Comparison of ENCODE assay signal across 12 cellular contexts in the genomic region with DNA sequence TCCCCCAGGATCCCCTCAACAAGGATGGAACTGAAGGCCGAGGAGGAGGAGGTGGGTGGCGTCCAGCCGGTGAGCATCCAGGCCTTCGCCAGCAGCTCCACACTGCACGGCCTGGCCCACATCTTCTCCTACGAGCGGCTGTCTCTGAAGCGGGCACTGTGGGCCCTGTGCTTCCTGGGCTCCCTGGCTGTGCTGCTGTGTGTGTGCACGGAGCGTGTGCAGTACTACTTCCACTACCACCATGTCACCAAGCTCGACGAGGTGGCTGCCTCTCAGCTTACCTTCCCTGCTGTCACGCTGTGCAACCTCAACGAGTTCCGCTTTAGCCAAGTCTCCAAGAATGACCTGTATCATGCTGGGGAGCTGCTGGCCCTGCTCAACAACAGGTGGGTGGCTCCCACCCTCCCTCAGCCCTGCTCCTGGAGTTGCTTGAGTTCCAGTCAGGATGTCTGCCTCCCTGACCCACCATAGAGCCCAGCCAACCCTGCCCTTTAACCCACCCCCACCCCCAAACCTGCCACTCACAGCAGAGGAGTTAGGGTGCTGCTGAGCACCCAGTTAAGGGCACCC. TPM values are rescaled to one million over a fixed set of nuclear protein-coding genes. Genes with fewer than 3 reads are reported as not detected.
DNase-seq lines count a peak whose midpoint lies in the region; ATAC-seq and TF ChIP-seq lines count a peak whose summit lies in the region.
"Had no signal": no experiment of that assay in that cellular context is flagged by ENCODE, and none has a peak within 500 bp of the region (broad histone marks: within the 10 kb centered on the region; RNA-seq: fewer than 3 reads in every experiment).

No MANE protein-coding gene starts in this region.

- TF ChIP-seq CTCF in Loucy (conservative IDR thresholded peaks at IDR 0.05; ENCODE audit: low read length) (no peak), chondrocyte (IDR thresholded peaks at IDR 0.05) (no peak)

- no peaks in the 10 kb centered on the region for H3F3A ChIP-seq in Loucy (ENCODE audit: low read depth)

- in situ Hi-C loops in HAP-1 (cut with MboI; ENCODE audit: low sequenced_read_pairs), result loop anchor here (10.0 kb wide), 1 partner anchor 284 kb away; no protein-coding TSS in a partner anchor

- H3K36me3 Mint-ChIP-seq in activated CD4-positive, alpha-beta T cell treated with anti-CD3 and anti-CD28 coated beads, Interleukin-2, amount 10 ng/mL, durations not matched to agents 7 days and 5 days (ENCODE audit: low read depth), result no peaks in the 10 kb centered on the region
- H3K36me3 Mint-ChIP-seq in chondrocyte (ENCODE audit: low read depth), result peaks cover 1% of the 10 kb centered on the region
- no peaks in the 10 kb centered on the region for H3K36me3 Mint-ChIP-seq in stimulated activated effector memory CD8-positive, alpha-beta T cell treated with anti-CD3 and anti-CD28 coated beads, Interleukin-12 subunit alpha, Interleukin-12 subunit beta, amount 100 ng/mL, for 72 hours

- H3K4me3 Mint-ChIP-seq in activated CD4-positive, alpha-beta T cell treated with anti-CD3 and anti-CD28 coated beads, Interleukin-2, amount 10 ng/mL, durations not matched to agents 7 days and 5 days, result peak overlapping the region; percentile 63
- peak overlapping the region; percentile 28 for H3K4me3 Mint-ChIP-seq in chondrocyte (ENCODE audit: unreplicated experiment)
- peak overlapping the region; percentile 73 for H3K4me3 Mint-ChIP-seq in stimulated activated effector memory CD8-positive, alpha-beta T cell treated with anti-CD3 and anti-CD28 coated beads, Interleukin-12 subunit alpha, Interleukin-12 subunit beta, amount 100 ng/mL, for 72 hours

- peaks cover 68% of the 10 kb centered on the region for H3K4me1 ChIP-seq in Loucy (ENCODE audit: insufficient read depth, low read length, poor library complexity, severe bottlenecking)
- H3K4me1 ChIP-seq in HAP-1, result peaks cover 5% of the 10 kb centered on the region

- POLR2A ChIA-PET in activated CD4-positive, alpha-beta T cell treated with anti-CD3 and anti-CD28 coated beads, Interleukin-2, amount 10 ng/mL, durations not matched to agents 7 days and 5 days (lab: Charles Lee), result interaction anchor here (1.0 kb wide), 1 partner anchor 51 kb away, joined by 5 read pairs; no protein-coding TSS in a partner anchor

- peaks cover 19% of the 10 kb centered on the region for H3K27me3 Mint-ChIP-seq in activated CD4-positive, alpha-beta T cell treated with anti-CD3 and anti-CD28 coated beads, Interleukin-2, amount 10 ng/mL, durations not matched to agents 7 days and 5 days
- peaks cover 11% of the 10 kb centered on the region for H3K27me3 Mint-ChIP-seq in chondrocyte (ENCODE audit: low read depth)

- ATAC-seq in stimulated activated effector memory CD8-positive, alpha-beta T cell treated with anti-CD3 and anti-CD28 coated beads, Interleukin-12 subunit alpha, Interleukin-12 subunit beta, amount 100 ng/mL, for 72 hours, result peak; percentile 2

- no peak overlapping the region for H2AFZ ChIP-seq in Loucy (ENCODE audit: low read length)

- peak overlapping the region; percentile 87 for H3K4me2 ChIP-seq in Loucy (ENCODE audit: low read depth, low read length, poor library complexity, severe bottlenecking)

- DNase-seq in activated CD4-positive, alpha-beta T cell treated with anti-CD3 and anti-CD28 coated beads, Interleukin-2, amount 10 ng/mL, durations not matched to agents 7 days and 5 days, result peak; percentile 29
- DNase-seq in activated CD4-positive, alpha-beta T cell treated with anti-CD3 and anti-CD28 coated beads, Interleukin-2, amount 50 U/mL, for 48 hours, result no peak
- DNase-seq in chondrocyte (ENCODE audit: low spot score), result peak; percentile 77
- DNase-seq in stimulated activated effector memory CD8-positive, alpha-beta T cell treated with anti-CD3 and anti-CD28 coated beads, Interleukin-12 subunit alpha, Interleukin-12 subunit beta, amount 100 ng/mL, for 72 hours (ENCODE audit: low spot score in 2 of 2), result no peak
- DNase-seq in HCEC 1CT, result no peak
- no peak for DNase-seq in HAP-1 (ENCODE audit: low spot score in 2 of 2)
- DNase-seq in COLO829 (ENCODE audit: low spot score), result no peak
- DNase-seq: foreskin melanocyte, NCI-H2227 treated with DMSO at 0.1 percent for 48 hours, uterus had no signal

- H3K9ac ChIP-seq in Loucy (ENCODE audit: low read depth, low read length, poor library complexity, severe bottlenecking), result peak overlapping the region; percentile 29

- no peaks in the 10 kb centered on the region for H3K9me2 ChIP-seq in Loucy (replicated peaks; ENCODE audit: low read depth, low read length)

- no peaks in the 10 kb centered on the region for H4K20me1 ChIP-seq in Loucy (ENCODE audit: insufficient read depth, low read length, poor library complexity, severe bottlenecking)

- H3K36me3 ChIP-seq in Loucy (ENCODE audit: insufficient read depth, low read length), result no peaks in the 10 kb centered on the region
- peaks cover 26% of the 10 kb centered on the region for H3K36me3 ChIP-seq in HAP-1 (replicated peaks)
- H3K36me3 ChIP-seq: uterus had no signal

- no peaks in the 10 kb centered on the region for H3K27me3 ChIP-seq in Loucy (ENCODE audit: insufficient read depth, low read length, poor library complexity, severe bottlenecking)
- H3K27me3 ChIP-seq in HAP-1 (ENCODE audit: low read depth), result no peaks in the 10 kb centered on the region
- H3K27me3 ChIP-seq: uterus had no signal

- peak overlapping the region; percentile 72 for H3K4me3 ChIP-seq in Loucy (ENCODE audit: low read length, poor library complexity, severe bottlenecking)
- H3K4me3 ChIP-seq in HAP-1, result no peak overlapping the region

- no peaks in the 10 kb centered on the region for H3K9me3 Mint-ChIP-seq in activated CD4-positive, alpha-beta T cell treated with anti-CD3 and anti-CD28 coated beads, Interleukin-2, amount 10 ng/mL, durations not matched to agents 7 days and 5 days
- H3K9me3 Mint-ChIP-seq in chondrocyte (ENCODE audit: low read depth), result no peaks in the 10 kb centered on the region
- no peaks in the 10 kb centered on the region for H3K9me3 Mint-ChIP-seq in stimulated activated effector memory CD8-positive, alpha-beta T cell treated with anti-CD3 and anti-CD28 coated beads, Interleukin-12 subunit alpha, Interleukin-12 subunit beta, amount 100 ng/mL, for 72 hours

- H3K9me3 ChIP-seq in Loucy (ENCODE audit: insufficient read depth, low read depth, low read length) (no peaks in the 10 kb centered on the region), HAP-1 (no peaks in the 10 kb centered on the region)
- H3K9me3 ChIP-seq: uterus had no signal

- CTCF ChIA-PET in activated CD4-positive, alpha-beta T cell treated with anti-CD3 and anti-CD28 coated beads, Interleukin-2, amount 10 ng/mL, durations not matched to agents 7 days and 5 days (lab: Charles Lee), result interaction anchor here (1.3 to 2.9 kb wide), 8 partner anchors 9 to 113 kb away, joined by 3 to 11 read pairs (median 8); a partner anchor contains a TSS

- peak overlapping the region; percentile 85 for H3K27ac Mint-ChIP-seq in activated CD4-positive, alpha-beta T cell treated with anti-CD3 and anti-CD28 coated beads, Interleukin-2, amount 10 ng/mL, durations not matched to agents 7 days and 5 days
- H3K27ac Mint-ChIP-seq in chondrocyte (ENCODE audit: unreplicated experiment), result no peak overlapping the region
- no peak overlapping the region for H3K27ac Mint-ChIP-seq in stimulated activated effector memory CD8-positive, alpha-beta T cell treated with anti-CD3 and anti-CD28 coated beads, Interleukin-12 subunit alpha, Interleukin-12 subunit beta, amount 100 ng/mL, for 72 hours

- H3K4me1 Mint-ChIP-seq in activated CD4-positive, alpha-beta T cell treated with anti-CD3 and anti-CD28 coated beads, Interleukin-2, amount 10 ng/mL, durations not matched to agents 7 days and 5 days, result peaks cover 52% of the 10 kb centered on the region
- peaks cover 14% of the 10 kb centered on the region for H3K4me1 Mint-ChIP-seq in chondrocyte (ENCODE audit: low read depth)
- H3K4me1 Mint-ChIP-seq in stimulated activated effector memory CD8-positive, alpha-beta T cell treated with anti-CD3 and anti-CD28 coated beads, Interleukin-12 subunit alpha, Interleukin-12 subunit beta, amount 100 ng/mL, for 72 hours, result peaks cover 32% of the 10 kb centered on the region

- H3K79me2 ChIP-seq in Loucy (ENCODE audit: insufficient read depth, low read length), result no peaks in the 10 kb centered on the region

RNA-seq across cellular contexts. Expression of a gene that starts 1.4 kb away (rescaled TPM):
- 10 to 100 TPM in 1 of 2 experiments, 1 to 10 TPM in 1; 8.7 to 10.1 TPM for total RNA-seq in activated CD4-positive, alpha-beta T cell treated with anti-CD3 and anti-CD28 coated beads, Interleukin-2, amount 10 ng/mL, durations not matched to agents 7 days and 5 days
- total RNA-seq in chondrocyte, result 2.5 to 4.4 TPM (median 3.9 TPM) in 3 replicates

RNA-seq across cellular contexts. Expression of a gene that starts 26.3 kb away (rescaled TPM):
- 10 to 100 TPM; 62.3 to 88.6 TPM for total RNA-seq in activated CD4-positive, alpha-beta T cell treated with anti-CD3 and anti-CD28 coated beads, Interleukin-2, amount 10 ng/mL, durations not matched to agents 7 days and 5 days
- total RNA-seq in chondrocyte, result 50.8 to 55.7 TPM (median 52.0 TPM) in 3 replicates

RNA-seq across cellular contexts. Expression of a gene that starts 33.5 kb away (rescaled TPM):
- 100 to 1,000 TPM; 177 to 183 TPM for total RNA-seq in activated CD4-positive, alpha-beta T cell treated with anti-CD3 and anti-CD28 coated beads, Interleukin-2, amount 10 ng/mL, durations not matched to agents 7 days and 5 days
- 25.7 to 31.0 TPM (median 28.4 TPM) in 3 replicates for total RNA-seq in chondrocyte

RNA-seq across cellular contexts. Expression of a gene that starts 45.0 kb away (rescaled TPM):
- under 1 TPM; 0.25 to 0.37 TPM for total RNA-seq in activated CD4-positive, alpha-beta T cell treated with anti-CD3 and anti-CD28 coated beads, Interleukin-2, amount 10 ng/mL, durations not matched to agents 7 days and 5 days
- total RNA-seq in chondrocyte, result 0.46 TPM in 1 of 3 replicates, not detected in the others
- total RNA-seq: RPMI7951, uterus had no signal

RNA-seq across cellular contexts. Expression of a gene that starts 53.2 kb away (rescaled TPM):
- 10 to 100 TPM; 31.6 to 47.9 TPM for total RNA-seq in activated CD4-positive, alpha-beta T cell treated with anti-CD3 and anti-CD28 coated beads, Interleukin-2, amount 10 ng/mL, durations not matched to agents 7 days and 5 days
- total RNA-seq in chondrocyte, result 37.8 to 53.1 TPM (median 44.7 TPM) in 3 replicates

Comparison
In these comparisons a context has a peak if more than half of its experiments do, and no peak if none do; other contexts are left out.
1. DNase-seq: peak in activated CD4-positive, alpha-beta T cell treated with anti-CD3 and anti-CD28 coated beads, Interleukin-2, amount 10 ng/mL, durations not matched to agents 7 days and 5 days (single experiment) and chondrocyte (single experiment); none in activated CD4-positive, alpha-beta T cell treated with anti-CD3 and anti-CD28 coated beads, Interleukin-2, amount 50 U/mL, for 48 hours (0 of 2), stimulated activated effector memory CD8-positive, alpha-beta T cell treated with anti-CD3 and anti-CD28 coated beads, Interleukin-12 subunit alpha, Interleukin-12 subunit beta, amount 100 ng/mL, for 72 hours (0 of 2), HCEC 1CT (single experiment), HAP-1 (0 of 2) and COLO829 (single experiment).
2. Peak in every context shown above with its lines, with median percentiles within 50 percentile points of each other: H3K4me3 Mint-ChIP-seq.